1 cellular context compared by ENCODE assay signal in genomic region chr7:100641463-100641859, GRCh38.
TF ChIP-seq lines count a peak whose summit lies in the region.

TSS of gene TFR2 (minus strand) at chr7:100641552. CDS start at chr7:100641509, 43 bp downstream.

TF ChIP-seq in HepG2, 621 proteins besides CTCF, POLR2A, EP300 and RAD21 (continued from another document):
- TF ChIP-seq PBX2 (CRISPR knock-in tag; IDR thresholded peaks at IDR 0.05) (peak; percentile 68), SKIL (CRISPR knock-in tag; IDR thresholded peaks at IDR 0.05; ENCODE audit: borderline replicate concordance) (0 out of 2 replicates have a peak, but pooled peaks have one; percentile 31), THRA (CRISPR knock-in tag; IDR thresholded peaks at IDR 0.05; ENCODE audit: borderline replicate concordance) (peak; percentile 60; the same call in 1 of the 2 replicates), KDM4B (CRISPR knock-in tag; IDR thresholded peaks at IDR 0.05) (peak; percentile 54; the same call in 1 of the 2 replicates), ZFP36L2 (CRISPR knock-in tag; IDR thresholded peaks at IDR 0.05) (no peak), RARA (CRISPR knock-in tag; IDR thresholded peaks at IDR 0.05) (peak; percentile 56), ZNF281 (CRISPR knock-in tag; IDR thresholded peaks at IDR 0.05; ENCODE audit: borderline replicate concordance) (peak; percentile 95), NFIC (IDR thresholded peaks at IDR 0.05; ENCODE audit: low read length) (no peak), NR2F1 (CRISPR knock-in tag; IDR thresholded peaks at IDR 0.05) (peak in 1 of 2 experiments; percentile 45; a peak in 1 of 4 replicates), ZBTB25 (CRISPR knock-in tag; IDR thresholded peaks at IDR 0.05) (0 out of 2 replicates have a peak, but pooled peaks have one; percentile 34), KAT8 (CRISPR knock-in tag; IDR thresholded peaks at IDR 0.05) (0 out of 2 replicates have a peak, but pooled peaks have one; percentile 47), JARID2 (CRISPR knock-in tag; IDR thresholded peaks at IDR 0.05; ENCODE audit: insufficient replicate concordance) (no peak), ZNF691 (CRISPR knock-in tag; IDR thresholded peaks at IDR 0.05; ENCODE audit: borderline replicate concordance, low read depth) (0 out of 2 replicates have a peak, but pooled peaks have one; percentile 43), MAZ (IDR thresholded peaks at IDR 0.05; ENCODE audit: borderline replicate concordance, low read depth, low read length) (no peak), MAZ (CRISPR knock-in tag; IDR thresholded peaks at IDR 0.05; ENCODE audit: low read depth) (peak; percentile 93), ZNF431 (CRISPR knock-in tag; IDR thresholded peaks at IDR 0.05; ENCODE audit: borderline replicate concordance, low read depth) (0 out of 2 replicates have a peak, but pooled peaks have one; percentile 86), NFATC3 (CRISPR knock-in tag; IDR thresholded peaks at IDR 0.05) (no peak), ZNF264 (CRISPR knock-in tag; IDR thresholded peaks at IDR 0.05) (0 out of 2 replicates have a peak, but pooled peaks have one; percentile 21), ZNF552 (CRISPR knock-in tag; IDR thresholded peaks at IDR 0.05; ENCODE audit: borderline replicate concordance) (0 out of 2 replicates have a peak, but pooled peaks have one; percentile 31), HNF4A (CRISPR knock-in tag; IDR thresholded peaks at IDR 0.05) (peak; percentile 93), PHF21A (CRISPR knock-in tag; IDR thresholded peaks at IDR 0.05) (peak; percentile 68), HNF4G (IDR thresholded peaks at IDR 0.05; ENCODE audit: borderline replicate concordance, low read depth, low read length) (peak; percentile 95), HNF4G (CRISPR knock-in tag; IDR thresholded peaks at IDR 0.05; ENCODE audit: borderline replicate concordance, low read depth) (peak; percentile 89), YEATS2 (CRISPR knock-in tag; IDR thresholded peaks at IDR 0.05; ENCODE audit: borderline replicate concordance) (no peak), ZNF224 (CRISPR knock-in tag; IDR thresholded peaks at IDR 0.05) (no peak), CC2D1A (CRISPR knock-in tag; IDR thresholded peaks at IDR 0.05) (no peak), KDM3A (CRISPR knock-in tag; IDR thresholded peaks at IDR 0.05; ENCODE audit: low read depth) (peak; percentile 57), SP4 (CRISPR knock-in tag; IDR thresholded peaks at IDR 0.05) (peak; percentile 59; the same call in 1 of the 2 replicates), BRCA1 (CRISPR knock-in tag; IDR thresholded peaks at IDR 0.05) (no peak), HCFC1 (IDR thresholded peaks at IDR 0.05; ENCODE audit: low read depth, low read length) (no peak), MIER3 (CRISPR knock-in tag; IDR thresholded peaks at IDR 0.05; ENCODE audit: borderline replicate concordance) (peak; percentile 68; the same call in 1 of the 2 replicates), ARID5B (CRISPR knock-in tag; IDR thresholded peaks at IDR 0.05) (peak; percentile 69), ZMAT3 (CRISPR knock-in tag; conservative IDR thresholded peaks at IDR 0.05) (no peak), GATAD2A (CRISPR knock-in tag; IDR thresholded peaks at IDR 0.05) (peak; percentile 85), MLX (CRISPR knock-in tag; IDR thresholded peaks at IDR 0.05) (peak; percentile 55; the same call in 1 of the 2 replicates), HINFP (CRISPR knock-in tag; IDR thresholded peaks at IDR 0.05; ENCODE audit: low read depth) (peak; percentile 31; the same call in 1 of the 2 replicates), SRY (CRISPR knock-in tag; IDR thresholded peaks at IDR 0.05) (0 out of 2 replicates have a peak, but pooled peaks have one; percentile 6), RBM39 (IDR thresholded peaks at IDR 0.05; ENCODE audit: low read depth, low read length, poor library complexity, severe bottlenecking) (peak; percentile 56)
